In genomic region chr18:76565238-76566173, GRCh38 we compare ENCODE assay signal across 8 cellular contexts.
DNase-seq lines count a peak whose midpoint lies in the region; ATAC-seq and TF ChIP-seq lines count a peak whose summit lies in the region.

No MANE protein-coding gene starts in this region.

- CTCF ChIA-PET in HEK293T (lab: Yijun Ruan, JAX) = interaction anchor here (1.0 kb wide), 1 partner anchor 93 kb away, joined by 3 read pairs; no protein-coding TSS in a partner anchor

- peak overlapping the region; percentile 35 to 75 for H3K27ac ChIP-seq in thoracic aorta

- H3K36me3 ChIP-seq in endocrine pancreas (ENCODE audit: control insufficient read depth, insufficient read depth, low read length) (no peaks in the 10 kb centered on the region), thoracic aorta (no peaks in the 10 kb centered on the region)

- peak overlapping the region; percentile 72 for H3K4me3 ChIP-seq in endocrine pancreas (ENCODE audit: control insufficient read depth, insufficient read depth, low read length)
- no peak overlapping the region for H3K4me3 ChIP-seq in lower leg skin (ENCODE audit: low read depth, poor library complexity, severe bottlenecking)
- peak overlapping the region; percentile 66 for H3K4me3 ChIP-seq in thoracic aorta

- 8 to 11% methylated on average over 23 of the region's 23 CpGs for WGBS in lower leg skin, 2 donors

- no peaks in the 10 kb centered on the region for H3K9me3 ChIP-seq in endocrine pancreas (ENCODE audit: control insufficient read depth, low read length)
- no peaks in the 10 kb centered on the region for H3K9me3 ChIP-seq in thoracic aorta

- H3K27me3 ChIP-seq in endocrine pancreas (ENCODE audit: control insufficient read depth, insufficient read depth, low read length) (no peaks in the 10 kb centered on the region), thoracic aorta (replicated peaks; ENCODE audit: insufficient read depth) (no peaks in the 10 kb centered on the region)

- TF ChIP-seq POLR2A in lower leg skin (IDR thresholded peaks at IDR 0.05) = no peak

- intact Hi-C loops in lower leg skin (cut with DNase I; ENCODE audit: low total_unique reads) = loop anchor here (5.0 kb wide), 1 partner anchor 47 kb away; no protein-coding TSS in a partner anchor
- intact Hi-C loops in posterior vena cava (cut with DNase I) = no loop called here

- ATAC-seq in thoracic aorta (ENCODE audit: insufficient number of reproducible peaks, low FRiP score, low read depth) (peak; percentile 94), GM21717 (IDR thresholded peaks at IDR 0.05; ENCODE audit: unreplicated experiment) (no peak), HG02840 (IDR thresholded peaks at IDR 0.05; ENCODE audit: low FRiP score, unreplicated experiment) (no peak)

- peaks cover 3% of the 10 kb centered on the region for H3K4me1 ChIP-seq in endocrine pancreas (ENCODE audit: control insufficient read depth, insufficient read depth, low read length)
- peaks cover 3 to 19% of the 10 kb centered on the region in 2 donors for H3K4me1 ChIP-seq in thoracic aorta (ENCODE audit: control insufficient read depth in 1 of 2, low read depth in 2 of 2)

- TF ChIP-seq CTCF in lower leg skin (IDR thresholded peaks at IDR 0.05) (no peak), thoracic aorta (IDR thresholded peaks at IDR 0.05) (no peak)

- POLR2A ChIA-PET in HEK293T (lab: Yijun Ruan, JAX) = interaction anchor here (1.1 to 1.2 kb wide), 2 partner anchors 54 to 72 kb away, joined by 3 read pairs; no protein-coding TSS in a partner anchor

- DNase-seq in HEK293T (ENCODE audit: extremely low spot score) (peak; percentile 68), NOMO-1 treated with dmso at 0.1 percent for 144 hours (lab: John Stamatoyannopoulos, UW; ENCODE audit: unreplicated experiment) (peak; percentile 84), lower leg skin (ENCODE audit: low spot score in 2 of 2) (peak; percentile 80 to 95), thoracic aorta (ENCODE audit: low spot score) (peak; percentile 34), posterior vena cava (ENCODE audit: low spot score) (no peak)

- no peak overlapping the region for H3K9ac ChIP-seq in endocrine pancreas (ENCODE audit: control insufficient read depth, insufficient read depth, low read length)

TF ChIP-seq in HEK293T, 16 proteins besides CTCF, POLR2A, EP300 and RAD21:
- TF ChIP-seq SP1 (IDR thresholded peaks at IDR 0.05) (no peak), SUZ12 (IDR thresholded peaks at IDR 0.05) (no peak), ELF4 (IDR thresholded peaks at IDR 0.05) (no peak), PKNOX1 (IDR thresholded peaks at IDR 0.05) (peak; percentile 70; the same call in 1 of the 2 replicates)
